ENCODE assay signal across 1 cellular context in the genomic region with DNA sequence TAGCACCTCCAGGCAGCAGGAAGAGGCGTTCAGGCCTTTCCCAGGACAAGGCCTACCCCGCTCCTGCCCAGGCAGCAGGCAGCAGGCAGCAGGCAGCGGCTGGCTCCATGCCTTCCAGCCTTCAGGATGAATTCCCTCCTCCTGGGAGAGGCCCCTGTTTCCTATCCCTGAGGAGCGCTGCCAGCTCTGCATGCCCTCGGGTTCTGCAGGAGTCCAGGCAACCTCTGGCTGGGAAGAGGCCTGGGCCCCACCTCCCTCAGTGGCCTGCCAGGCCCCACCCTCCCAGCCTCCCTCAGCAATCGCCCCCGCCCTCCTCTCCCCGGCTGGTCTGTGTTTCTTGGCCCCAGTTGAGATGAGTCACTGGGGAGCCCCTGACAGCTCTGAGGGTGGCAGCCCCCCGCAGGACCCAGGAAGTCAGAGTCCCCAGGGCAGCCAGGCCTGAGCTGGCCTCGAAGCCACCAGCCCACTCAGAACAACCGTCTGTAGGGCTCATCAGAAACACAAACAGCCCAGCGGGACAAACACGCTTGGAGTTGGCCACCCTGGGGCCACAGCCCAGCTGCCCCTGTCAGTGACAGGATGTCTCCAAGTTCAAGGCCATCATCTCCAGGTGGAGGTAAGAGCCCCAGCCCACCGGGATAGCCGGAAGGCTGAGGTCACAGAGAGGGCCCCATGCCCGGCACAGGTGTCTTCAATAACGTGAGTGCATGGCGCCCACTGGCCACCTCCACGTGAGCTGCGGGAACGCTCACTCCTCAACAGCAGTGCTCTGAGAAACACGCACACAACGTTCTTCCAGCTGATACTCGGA.
TF ChIP-seq lines count a peak whose summit lies in the region.

No MANE protein-coding gene starts in this region.

TF ChIP-seq in HepG2, 621 proteins besides CTCF, POLR2A, EP300 and RAD21 (continued from another document and continues in another):
- TF ChIP-seq, protein P1, sequence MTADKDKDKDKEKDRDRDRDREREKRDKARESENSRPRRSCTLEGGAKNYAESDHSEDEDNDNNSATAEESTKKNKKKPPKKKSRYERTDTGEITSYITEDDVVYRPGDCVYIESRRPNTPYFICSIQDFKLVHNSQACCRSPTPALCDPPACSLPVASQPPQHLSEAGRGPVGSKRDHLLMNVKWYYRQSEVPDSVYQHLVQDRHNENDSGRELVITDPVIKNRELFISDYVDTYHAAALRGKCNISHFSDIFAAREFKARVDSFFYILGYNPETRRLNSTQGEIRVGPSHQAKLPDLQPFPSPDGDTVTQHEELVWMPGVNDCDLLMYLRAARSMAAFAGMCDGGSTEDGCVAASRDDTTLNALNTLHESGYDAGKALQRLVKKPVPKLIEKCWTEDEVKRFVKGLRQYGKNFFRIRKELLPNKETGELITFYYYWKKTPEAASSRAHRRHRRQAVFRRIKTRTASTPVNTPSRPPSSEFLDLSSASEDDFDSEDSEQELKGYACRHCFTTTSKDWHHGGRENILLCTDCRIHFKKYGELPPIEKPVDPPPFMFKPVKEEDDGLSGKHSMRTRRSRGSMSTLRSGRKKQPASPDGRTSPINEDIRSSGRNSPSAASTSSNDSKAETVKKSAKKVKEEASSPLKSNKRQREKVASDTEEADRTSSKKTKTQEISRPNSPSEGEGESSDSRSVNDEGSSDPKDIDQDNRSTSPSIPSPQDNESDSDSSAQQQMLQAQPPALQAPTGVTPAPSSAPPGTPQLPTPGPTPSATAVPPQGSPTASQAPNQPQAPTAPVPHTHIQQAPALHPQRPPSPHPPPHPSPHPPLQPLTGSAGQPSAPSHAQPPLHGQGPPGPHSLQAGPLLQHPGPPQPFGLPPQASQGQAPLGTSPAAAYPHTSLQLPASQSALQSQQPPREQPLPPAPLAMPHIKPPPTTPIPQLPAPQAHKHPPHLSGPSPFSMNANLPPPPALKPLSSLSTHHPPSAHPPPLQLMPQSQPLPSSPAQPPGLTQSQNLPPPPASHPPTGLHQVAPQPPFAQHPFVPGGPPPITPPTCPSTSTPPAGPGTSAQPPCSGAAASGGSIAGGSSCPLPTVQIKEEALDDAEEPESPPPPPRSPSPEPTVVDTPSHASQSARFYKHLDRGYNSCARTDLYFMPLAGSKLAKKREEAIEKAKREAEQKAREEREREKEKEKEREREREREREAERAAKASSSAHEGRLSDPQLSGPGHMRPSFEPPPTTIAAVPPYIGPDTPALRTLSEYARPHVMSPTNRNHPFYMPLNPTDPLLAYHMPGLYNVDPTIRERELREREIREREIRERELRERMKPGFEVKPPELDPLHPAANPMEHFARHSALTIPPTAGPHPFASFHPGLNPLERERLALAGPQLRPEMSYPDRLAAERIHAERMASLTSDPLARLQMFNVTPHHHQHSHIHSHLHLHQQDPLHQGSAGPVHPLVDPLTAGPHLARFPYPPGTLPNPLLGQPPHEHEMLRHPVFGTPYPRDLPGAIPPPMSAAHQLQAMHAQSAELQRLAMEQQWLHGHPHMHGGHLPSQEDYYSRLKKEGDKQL (CRISPR knock-in tag; IDR thresholded peaks at IDR 0.05; ENCODE audit: low read depth), result no peak
- TF ChIP-seq ZBTB7B (CRISPR knock-in tag; IDR thresholded peaks at IDR 0.05), result peak; percentile 73; the same call in 1 of the 2 replicates
- TF ChIP-seq GABPB1 (CRISPR knock-in tag; IDR thresholded peaks at IDR 0.05), result 0 out of 2 replicates have a peak, but pooled peaks have one; percentile 56
- no peak for TF ChIP-seq ZBTB3 (CRISPR knock-in tag; IDR thresholded peaks at IDR 0.05; ENCODE audit: borderline replicate concordance, low read depth)
- TF ChIP-seq HHEX (CRISPR knock-in tag; IDR thresholded peaks at IDR 0.05), result no peak
- no peak for TF ChIP-seq ZSCAN20 (CRISPR knock-in tag; IDR thresholded peaks at IDR 0.05; ENCODE audit: borderline replicate concordance)
- no peak for TF ChIP-seq JUNB (CRISPR knock-in tag; IDR thresholded peaks at IDR 0.05; ENCODE audit: borderline replicate concordance)
- 0 out of 2 replicates have a peak, but pooled peaks have one; percentile 4 for TF ChIP-seq SMAD1 (CRISPR knock-in tag; IDR thresholded peaks at IDR 0.05; ENCODE audit: borderline replicate concordance, low read depth)
- TF ChIP-seq, protein P2, sequence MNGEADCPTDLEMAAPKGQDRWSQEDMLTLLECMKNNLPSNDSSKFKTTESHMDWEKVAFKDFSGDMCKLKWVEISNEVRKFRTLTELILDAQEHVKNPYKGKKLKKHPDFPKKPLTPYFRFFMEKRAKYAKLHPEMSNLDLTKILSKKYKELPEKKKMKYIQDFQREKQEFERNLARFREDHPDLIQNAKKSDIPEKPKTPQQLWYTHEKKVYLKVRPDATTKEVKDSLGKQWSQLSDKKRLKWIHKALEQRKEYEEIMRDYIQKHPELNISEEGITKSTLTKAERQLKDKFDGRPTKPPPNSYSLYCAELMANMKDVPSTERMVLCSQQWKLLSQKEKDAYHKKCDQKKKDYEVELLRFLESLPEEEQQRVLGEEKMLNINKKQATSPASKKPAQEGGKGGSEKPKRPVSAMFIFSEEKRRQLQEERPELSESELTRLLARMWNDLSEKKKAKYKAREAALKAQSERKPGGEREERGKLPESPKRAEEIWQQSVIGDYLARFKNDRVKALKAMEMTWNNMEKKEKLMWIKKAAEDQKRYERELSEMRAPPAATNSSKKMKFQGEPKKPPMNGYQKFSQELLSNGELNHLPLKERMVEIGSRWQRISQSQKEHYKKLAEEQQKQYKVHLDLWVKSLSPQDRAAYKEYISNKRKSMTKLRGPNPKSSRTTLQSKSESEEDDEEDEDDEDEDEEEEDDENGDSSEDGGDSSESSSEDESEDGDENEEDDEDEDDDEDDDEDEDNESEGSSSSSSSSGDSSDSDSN (CRISPR knock-in tag; IDR thresholded peaks at IDR 0.05), result peak; percentile 30; the same call in 1 of the 2 replicates
- TF ChIP-seq KMT2B (CRISPR knock-in tag; IDR thresholded peaks at IDR 0.05), result peak; percentile 28; the same call in 1 of the 2 replicates
- TF ChIP-seq PLRG1 (conservative IDR thresholded peaks at IDR 0.05), result no peak
- TF ChIP-seq, protein P3, sequence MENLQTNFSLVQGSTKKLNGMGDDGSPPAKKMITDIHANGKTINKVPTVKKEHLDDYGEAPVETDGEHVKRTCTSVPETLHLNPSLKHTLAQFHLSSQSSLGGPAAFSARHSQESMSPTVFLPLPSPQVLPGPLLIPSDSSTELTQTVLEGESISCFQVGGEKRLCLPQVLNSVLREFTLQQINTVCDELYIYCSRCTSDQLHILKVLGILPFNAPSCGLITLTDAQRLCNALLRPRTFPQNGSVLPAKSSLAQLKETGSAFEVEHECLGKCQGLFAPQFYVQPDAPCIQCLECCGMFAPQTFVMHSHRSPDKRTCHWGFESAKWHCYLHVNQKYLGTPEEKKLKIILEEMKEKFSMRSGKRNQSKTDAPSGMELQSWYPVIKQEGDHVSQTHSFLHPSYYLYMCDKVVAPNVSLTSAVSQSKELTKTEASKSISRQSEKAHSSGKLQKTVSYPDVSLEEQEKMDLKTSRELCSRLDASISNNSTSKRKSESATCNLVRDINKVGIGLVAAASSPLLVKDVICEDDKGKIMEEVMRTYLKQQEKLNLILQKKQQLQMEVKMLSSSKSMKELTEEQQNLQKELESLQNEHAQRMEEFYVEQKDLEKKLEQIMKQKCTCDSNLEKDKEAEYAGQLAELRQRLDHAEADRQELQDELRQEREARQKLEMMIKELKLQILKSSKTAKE (CRISPR knock-in tag; IDR thresholded peaks at IDR 0.05; ENCODE audit: borderline replicate concordance), result peak; percentile 66
- TF ChIP-seq, protein P4, sequence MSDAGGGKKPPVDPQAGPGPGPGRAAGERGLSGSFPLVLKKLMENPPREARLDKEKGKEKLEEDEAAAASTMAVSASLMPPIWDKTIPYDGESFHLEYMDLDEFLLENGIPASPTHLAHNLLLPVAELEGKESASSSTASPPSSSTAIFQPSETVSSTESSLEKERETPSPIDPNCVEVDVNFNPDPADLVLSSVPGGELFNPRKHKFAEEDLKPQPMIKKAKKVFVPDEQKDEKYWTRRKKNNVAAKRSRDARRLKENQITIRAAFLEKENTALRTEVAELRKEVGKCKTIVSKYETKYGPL (CRISPR knock-in tag; IDR thresholded peaks at IDR 0.05), result no peak
- TF ChIP-seq, protein P5, sequence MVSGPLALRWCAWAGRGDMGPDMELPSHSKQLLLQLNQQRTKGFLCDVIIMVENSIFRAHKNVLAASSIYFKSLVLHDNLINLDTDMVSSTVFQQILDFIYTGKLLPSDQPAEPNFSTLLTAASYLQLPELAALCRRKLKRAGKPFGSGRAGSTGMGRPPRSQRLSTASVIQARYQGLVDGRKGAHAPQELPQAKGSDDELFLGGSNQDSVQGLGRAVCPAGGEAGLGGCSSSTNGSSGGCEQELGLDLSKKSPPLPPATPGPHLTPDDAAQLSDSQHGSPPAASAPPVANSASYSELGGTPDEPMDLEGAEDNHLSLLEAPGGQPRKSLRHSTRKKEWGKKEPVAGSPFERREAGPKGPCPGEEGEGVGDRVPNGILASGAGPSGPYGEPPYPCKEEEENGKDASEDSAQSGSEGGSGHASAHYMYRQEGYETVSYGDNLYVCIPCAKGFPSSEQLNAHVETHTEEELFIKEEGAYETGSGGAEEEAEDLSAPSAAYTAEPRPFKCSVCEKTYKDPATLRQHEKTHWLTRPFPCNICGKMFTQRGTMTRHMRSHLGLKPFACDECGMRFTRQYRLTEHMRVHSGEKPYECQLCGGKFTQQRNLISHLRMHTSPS (CRISPR knock-in tag; IDR thresholded peaks at IDR 0.05; ENCODE audit: low read depth), result no peak; the same call in 1 of the 2 replicates
- TF ChIP-seq ZNF615 (CRISPR knock-in tag; IDR thresholded peaks at IDR 0.05; ENCODE audit: borderline replicate concordance), result no peak
- TF ChIP-seq ZNF891 (CRISPR knock-in tag; IDR thresholded peaks at IDR 0.05), result no peak; the same call in 1 of the 2 replicates
- TF ChIP-seq, protein P6, sequence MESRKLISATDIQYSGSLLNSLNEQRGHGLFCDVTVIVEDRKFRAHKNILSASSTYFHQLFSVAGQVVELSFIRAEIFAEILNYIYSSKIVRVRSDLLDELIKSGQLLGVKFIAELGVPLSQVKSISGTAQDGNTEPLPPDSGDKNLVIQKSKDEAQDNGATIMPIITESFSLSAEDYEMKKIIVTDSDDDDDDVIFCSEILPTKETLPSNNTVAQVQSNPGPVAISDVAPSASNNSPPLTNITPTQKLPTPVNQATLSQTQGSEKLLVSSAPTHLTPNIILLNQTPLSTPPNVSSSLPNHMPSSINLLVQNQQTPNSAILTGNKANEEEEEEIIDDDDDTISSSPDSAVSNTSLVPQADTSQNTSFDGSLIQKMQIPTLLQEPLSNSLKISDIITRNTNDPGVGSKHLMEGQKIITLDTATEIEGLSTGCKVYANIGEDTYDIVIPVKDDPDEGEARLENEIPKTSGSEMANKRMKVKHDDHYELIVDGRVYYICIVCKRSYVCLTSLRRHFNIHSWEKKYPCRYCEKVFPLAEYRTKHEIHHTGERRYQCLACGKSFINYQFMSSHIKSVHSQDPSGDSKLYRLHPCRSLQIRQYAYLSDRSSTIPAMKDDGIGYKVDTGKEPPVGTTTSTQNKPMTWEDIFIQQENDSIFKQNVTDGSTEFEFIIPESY (CRISPR knock-in tag; IDR thresholded peaks at IDR 0.05), result peak; percentile 67; the same call in 1 of the 2 replicates
- TF ChIP-seq, protein P7, sequence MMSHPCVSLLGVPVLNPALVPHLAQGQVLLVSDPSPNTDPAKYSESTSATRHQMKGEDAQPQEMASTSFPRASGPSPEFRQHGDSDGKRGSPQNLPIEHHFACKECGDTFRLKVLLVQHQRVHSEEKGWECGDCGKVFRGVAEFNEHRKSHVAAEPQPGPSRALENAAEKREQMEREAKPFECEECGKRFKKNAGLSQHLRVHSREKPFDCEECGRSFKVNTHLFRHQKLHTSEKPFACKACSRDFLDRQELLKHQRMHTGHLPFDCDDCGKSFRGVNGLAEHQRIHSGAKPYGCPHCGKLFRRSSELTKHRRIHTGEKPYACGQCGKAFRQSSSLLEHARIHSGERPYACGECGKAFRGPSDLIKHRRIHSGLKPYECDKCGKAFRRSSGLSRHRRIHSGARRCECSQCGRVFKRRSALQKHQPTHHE (CRISPR knock-in tag; IDR thresholded peaks at IDR 0.05; ENCODE audit: borderline replicate concordance), result no peak; the same call in 1 of the 2 replicates
- no peak for TF ChIP-seq FOXK2 (IDR thresholded peaks at IDR 0.05)
- TF ChIP-seq NR2F6 (IDR thresholded peaks at IDR 0.05), result 0 out of 2 replicates have a peak, but pooled peaks have one; percentile 15
- peak; percentile 32; the same call in 1 of the 2 replicates for TF ChIP-seq NR2F6 (CRISPR knock-in tag; IDR thresholded peaks at IDR 0.05)
- TF ChIP-seq CHCHD3 (CRISPR knock-in tag; IDR thresholded peaks at IDR 0.05), result no peak
- TF ChIP-seq KDM1A (CRISPR knock-in tag; IDR thresholded peaks at IDR 0.05), result no peak
- TF ChIP-seq ZNF251 (CRISPR knock-in tag; IDR thresholded peaks at IDR 0.05), result no peak
- TF ChIP-seq, protein P8, sequence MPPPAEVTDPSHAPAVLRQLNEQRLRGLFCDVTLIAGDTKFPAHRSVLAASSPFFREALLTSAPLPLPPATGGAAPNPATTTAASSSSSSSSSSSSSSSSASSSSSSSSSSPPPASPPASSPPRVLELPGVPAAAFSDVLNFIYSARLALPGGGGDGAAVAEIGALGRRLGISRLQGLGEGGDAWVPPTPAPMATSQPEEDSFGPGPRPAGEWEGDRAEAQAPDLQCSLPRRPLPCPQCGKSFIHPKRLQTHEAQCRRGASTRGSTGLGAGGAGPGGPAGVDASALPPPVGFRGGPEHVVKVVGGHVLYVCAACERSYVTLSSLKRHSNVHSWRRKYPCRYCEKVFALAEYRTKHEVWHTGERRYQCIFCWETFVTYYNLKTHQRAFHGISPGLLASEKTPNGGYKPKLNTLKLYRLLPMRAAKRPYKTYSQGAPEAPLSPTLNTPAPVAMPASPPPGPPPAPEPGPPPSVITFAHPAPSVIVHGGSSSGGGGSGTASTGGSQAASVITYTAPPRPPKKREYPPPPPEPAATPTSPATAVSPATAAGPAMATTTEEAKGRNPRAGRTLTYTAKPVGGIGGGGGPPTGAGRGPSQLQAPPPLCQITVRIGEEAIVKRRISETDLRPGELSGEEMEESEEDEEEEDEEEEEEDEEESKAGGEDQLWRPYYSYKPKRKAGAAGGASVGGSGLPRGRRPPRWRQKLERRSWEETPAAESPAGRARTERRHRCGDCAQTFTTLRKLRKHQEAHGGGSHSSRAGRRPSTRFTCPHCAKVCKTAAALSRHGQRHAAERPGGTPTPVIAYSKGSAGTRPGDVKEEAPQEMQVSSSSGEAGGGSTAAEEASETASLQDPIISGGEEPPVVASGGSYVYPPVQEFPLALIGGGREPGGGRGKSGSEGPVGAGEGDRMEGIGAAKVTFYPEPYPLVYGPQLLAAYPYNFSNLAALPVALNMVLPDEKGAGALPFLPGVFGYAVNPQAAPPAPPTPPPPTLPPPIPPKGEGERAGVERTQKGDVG (CRISPR knock-in tag; IDR thresholded peaks at IDR 0.05; ENCODE audit: borderline replicate concordance), result 0 out of 2 replicates have a peak, but pooled peaks have one; percentile 16
- no peak for TF ChIP-seq NR1H2 (CRISPR knock-in tag; IDR thresholded peaks at IDR 0.05; ENCODE audit: borderline replicate concordance, low read depth)
- TF ChIP-seq, protein P9, sequence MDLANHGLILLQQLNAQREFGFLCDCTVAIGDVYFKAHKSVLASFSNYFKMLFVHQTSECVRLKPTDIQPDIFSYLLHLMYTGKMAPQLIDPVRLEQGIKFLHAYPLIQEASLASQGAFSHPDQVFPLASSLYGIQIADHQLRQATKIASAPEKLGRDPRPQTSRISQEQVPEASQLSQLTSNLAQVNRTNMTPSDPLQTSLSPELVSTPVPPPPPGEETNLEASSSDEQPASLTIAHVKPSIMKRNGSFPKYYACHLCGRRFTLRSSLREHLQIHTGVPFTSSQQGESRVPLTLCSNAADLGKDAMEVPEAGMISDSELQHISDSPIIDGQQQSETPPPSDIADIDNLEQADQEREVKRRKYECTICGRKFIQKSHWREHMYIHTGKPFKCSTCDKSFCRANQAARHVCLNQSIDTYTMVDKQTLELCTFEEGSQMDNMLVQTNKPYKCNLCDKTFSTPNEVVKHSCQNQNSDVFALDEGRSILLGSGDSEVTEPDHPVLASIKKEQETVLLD (CRISPR knock-in tag; IDR thresholded peaks at IDR 0.05; ENCODE audit: low read depth), result no peak
- TF ChIP-seq MED8 (CRISPR knock-in tag; IDR thresholded peaks at IDR 0.05; ENCODE audit: insufficient replicate concordance), result no peak
- no peak for TF ChIP-seq HOXA9 (CRISPR knock-in tag; IDR thresholded peaks at IDR 0.05; ENCODE audit: borderline replicate concordance)
- no peak for TF ChIP-seq NCOA1 (CRISPR knock-in tag; IDR thresholded peaks at IDR 0.05)
- no peak for TF ChIP-seq TMF1 (CRISPR knock-in tag; IDR thresholded peaks at IDR 0.05; ENCODE audit: low read depth)
